In genomic region chr7:2980406-2981102, GRCh38 we compare ENCODE assay signal across 13 cellular contexts.
DNase-seq lines count a peak whose midpoint lies in the region; ATAC-seq and TF ChIP-seq lines count a peak whose summit lies in the region.
"Had no signal": no experiment of that assay in that cellular context is flagged by ENCODE, and none has a peak within 500 bp of the region (broad histone marks: within the 10 kb centered on the region; RNA-seq: fewer than 3 reads in every experiment).

No MANE protein-coding gene starts in this region.

- H3K9ac ChIP-seq in SU-DHL-6 (ENCODE audit: low read length) (peak overlapping the region; percentile 53), iPS-15b (ENCODE audit: low read depth, low read length) (peak overlapping the region; percentile 12)

- H3F3A ChIP-seq in SU-DHL-6 (ENCODE audit: insufficient read depth) = peaks cover 22% of the 10 kb centered on the region

- TF ChIP-seq CTCF in SU-DHL-6 (IDR thresholded peaks at IDR 0.05; ENCODE audit: insufficient read depth, low read length, poor library complexity, severe bottlenecking) = no peak

- peaks cover 13% of the 10 kb centered on the region for H3K4me1 ChIP-seq in iPS-15b (ENCODE audit: control insufficient read depth, insufficient read depth, low read length)
- H3K4me1 ChIP-seq: foreskin keratinocyte had no signal

- H3K36me3 Mint-ChIP-seq in activated T-cell treated with anti-CD3 and anti-CD28 coated beads, Interleukin-2, amount 50 U/mL, for 24 hours (ENCODE audit: low read depth) = peaks cover 71% of the 10 kb centered on the region

- H3K9me3 Mint-ChIP-seq in activated T-cell treated with anti-CD3 and anti-CD28 coated beads, Interleukin-2, amount 50 U/mL, for 24 hours = no peaks in the 10 kb centered on the region
- no peaks in the 10 kb centered on the region for H3K9me3 Mint-ChIP-seq in stimulated activated naive CD8-positive, alpha-beta T cell treated with anti-CD3 and anti-CD28 coated beads, Interleukin-15, amount 100 ng/mL, for 72 hours

- H3K27me3 ChIP-seq in SU-DHL-6 (ENCODE audit: low read length) = no peaks in the 10 kb centered on the region
- H3K27me3 ChIP-seq in iPS-15b (ENCODE audit: control insufficient read depth, insufficient read depth, low read length) = no peaks in the 10 kb centered on the region
- H3K27me3 ChIP-seq: foreskin keratinocyte had no signal

- ATAC-seq in stimulated activated naive CD8-positive, alpha-beta T cell treated with anti-CD3 and anti-CD28 coated beads, Interleukin-15, amount 100 ng/mL, for 72 hours = peak; percentile 37
- no peak for ATAC-seq in GM18873 (IDR thresholded peaks at IDR 0.05; ENCODE audit: low FRiP score, unreplicated experiment)
- ATAC-seq: foreskin keratinocyte, left lobe of liver had no signal

- no peaks in the 10 kb centered on the region for H3K9me2 ChIP-seq in SU-DHL-6 (replicated peaks; ENCODE audit: insufficient read depth, low read length)

- DNase-seq in activated T-cell treated with anti-CD3 and anti-CD28 coated beads, Interleukin-2, amount 50 U/mL, for 24 hours = no peak
- no peak for DNase-seq in activated T-cell treated with anti-CD3 and anti-CD28 coated beads for 4 hours
- peak; percentile 33 to 35 for DNase-seq in stimulated activated naive CD8-positive, alpha-beta T cell treated with anti-CD3 and anti-CD28 coated beads, Interleukin-15, amount 100 ng/mL, for 72 hours
- no peak for DNase-seq in OCI-M2 (lab: John Stamatoyannopoulos, UW; ENCODE audit: unreplicated experiment)
- DNase-seq in SKM-1 (lab: John Stamatoyannopoulos, UW; ENCODE audit: unreplicated experiment) = no peak
- DNase-seq: foreskin keratinocyte, NCI-H187 treated with DMSO at 0.1 percent for 48 hours, T-helper 9 cell had no signal

- H3K79me2 ChIP-seq in SU-DHL-6 (ENCODE audit: insufficient read depth, low read length) = peaks cover 44% of the 10 kb centered on the region

- peak overlapping the region; percentile 70 for H3K4me2 ChIP-seq in SU-DHL-6 (ENCODE audit: low read depth, low read length, poor library complexity, severe bottlenecking)

- peak overlapping the region; percentile 50 for H3K4me3 ChIP-seq in SU-DHL-6 (ENCODE audit: insufficient read depth, low read length, poor library complexity, severe bottlenecking)
- H3K4me3 ChIP-seq in iPS-15b (ENCODE audit: low read depth, low read length) = no peak overlapping the region
- H3K4me3 ChIP-seq: pancreas had no signal

- H3K27ac Mint-ChIP-seq in activated T-cell treated with anti-CD3 and anti-CD28 coated beads, Interleukin-2, amount 50 U/mL, for 24 hours = peak overlapping the region; percentile 96
- peak overlapping the region; percentile 94 to 97 for H3K27ac Mint-ChIP-seq in stimulated activated naive CD8-positive, alpha-beta T cell treated with anti-CD3 and anti-CD28 coated beads, Interleukin-15, amount 100 ng/mL, for 72 hours

- H3K36me3 ChIP-seq in SU-DHL-6 (ENCODE audit: low read length) (no peaks in the 10 kb centered on the region), iPS-15b (ENCODE audit: control insufficient read depth, insufficient read depth, low read length) (no peaks in the 10 kb centered on the region)
- H3K36me3 ChIP-seq: pancreas had no signal

- H3K9me3 ChIP-seq in SU-DHL-6 (ENCODE audit: insufficient read depth, low read length) = no peaks in the 10 kb centered on the region
- no peaks in the 10 kb centered on the region for H3K9me3 ChIP-seq in iPS-15b (ENCODE audit: control insufficient read depth, insufficient read depth, low read length)
- H3K9me3 ChIP-seq: pancreas had no signal

- H2AFZ ChIP-seq in SU-DHL-6 (ENCODE audit: low read depth, low read length, severe bottlenecking) = no peak overlapping the region

- peak overlapping the region; percentile 77 for H3K4me3 Mint-ChIP-seq in activated T-cell treated with anti-CD3 and anti-CD28 coated beads, Interleukin-2, amount 50 U/mL, for 24 hours
- H3K4me3 Mint-ChIP-seq in stimulated activated naive CD8-positive, alpha-beta T cell treated with anti-CD3 and anti-CD28 coated beads, Interleukin-15, amount 100 ng/mL, for 72 hours = peak overlapping the region; percentile 82 to 83

- no peaks in the 10 kb centered on the region; the same call in 1 of the 2 replicates for H4K20me1 ChIP-seq in SU-DHL-6 (ENCODE audit: low read depth, low read length)

- no peaks in the 10 kb centered on the region for H3K27me3 Mint-ChIP-seq in activated T-cell treated with anti-CD3 and anti-CD28 coated beads, Interleukin-2, amount 50 U/mL, for 24 hours
- H3K27me3 Mint-ChIP-seq in stimulated activated naive CD8-positive, alpha-beta T cell treated with anti-CD3 and anti-CD28 coated beads, Interleukin-15, amount 100 ng/mL, for 72 hours = no peaks in the 10 kb centered on the region

- peak overlapping the region; percentile 86 for H3K27ac ChIP-seq in SU-DHL-6 (ENCODE audit: low read depth, low read length)
- H3K27ac ChIP-seq: foreskin keratinocyte, pancreas had no signal

- H3K4me1 Mint-ChIP-seq in activated T-cell treated with anti-CD3 and anti-CD28 coated beads, Interleukin-2, amount 50 U/mL, for 24 hours (ENCODE audit: low read depth) = peaks cover 87% of the 10 kb centered on the region
- peaks cover 93% of the 10 kb centered on the region for H3K4me1 Mint-ChIP-seq in stimulated activated naive CD8-positive, alpha-beta T cell treated with anti-CD3 and anti-CD28 coated beads, Interleukin-15, amount 100 ng/mL, for 72 hours

Comparison
In these comparisons a context has a peak if more than half of its experiments do, and no peak if none do; other contexts are left out.
1. DNase-seq: peak in stimulated activated naive CD8-positive, alpha-beta T cell treated with anti-CD3 and anti-CD28 coated beads, Interleukin-15, amount 100 ng/mL, for 72 hours (2 of 2); none in activated T-cell treated with anti-CD3 and anti-CD28 coated beads, Interleukin-2, amount 50 U/mL, for 24 hours (single experiment), activated T-cell treated with anti-CD3 and anti-CD28 coated beads for 4 hours (single experiment), OCI-M2 (single experiment) and SKM-1 (single experiment).